ENCODE assay signal across 11 cellular contexts in the genomic region with DNA sequence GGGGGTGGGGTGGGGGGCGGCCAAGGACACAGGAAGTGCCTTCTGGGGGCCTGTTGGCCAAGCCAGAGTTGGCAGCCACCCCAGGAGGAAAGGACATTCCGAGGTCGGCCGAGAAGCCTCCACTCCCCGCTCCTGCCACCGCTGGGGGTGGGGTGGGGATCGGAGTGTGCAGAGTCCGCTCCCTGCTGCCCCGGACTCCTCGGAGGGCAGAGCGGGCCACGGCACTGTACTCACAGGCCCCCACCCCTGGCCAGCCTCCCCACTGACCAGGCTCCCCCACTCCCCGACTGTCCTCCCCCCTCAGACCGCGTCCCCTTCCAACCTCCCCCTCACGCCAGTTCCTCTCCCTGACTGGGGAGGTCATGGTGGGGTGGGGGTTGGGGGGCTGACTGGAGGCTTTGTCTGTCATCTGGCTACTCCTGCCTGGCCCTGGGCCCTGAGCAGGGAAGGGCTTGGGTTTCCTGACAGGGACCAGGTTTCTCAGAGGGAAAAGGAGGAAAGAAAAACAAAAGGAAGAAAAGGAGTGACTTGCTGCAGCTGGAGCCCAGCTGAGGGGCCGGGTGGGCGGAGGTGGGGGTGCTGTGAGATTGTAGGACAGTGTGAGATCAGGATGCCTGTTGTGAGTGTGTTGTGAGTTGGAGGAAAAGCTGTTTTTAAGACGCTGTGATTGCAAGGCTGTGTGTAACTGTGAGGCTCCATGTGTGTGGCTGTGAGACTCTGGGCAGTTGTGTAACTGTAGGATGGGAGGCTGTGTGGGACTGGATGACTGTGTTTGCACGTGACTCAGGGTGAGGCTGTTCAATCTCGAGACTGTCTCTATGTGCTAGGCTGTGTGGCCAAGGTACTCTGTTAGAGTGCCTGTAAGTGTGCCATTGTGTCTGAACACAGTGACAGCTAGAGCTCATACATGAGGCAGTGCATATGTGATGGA. TPM values are rescaled to one million over a fixed set of nuclear protein-coding genes. Genes with fewer than 3 reads are reported as not detected.
A peak's percentile ranks its signal among the peaks of the same experiment; 100 is the strongest.
DNase-seq lines count a peak whose midpoint lies in the region; TF ChIP-seq lines count a peak whose summit lies in the region.
"Had no signal": no experiment of that assay in that cellular context is flagged by ENCODE, and none has a peak within 500 bp of the region (broad histone marks: within the 10 kb centered on the region; RNA-seq: fewer than 3 reads in every experiment).

No MANE protein-coding gene starts in this region.

- H3K36me3 ChIP-seq in Caco-2 (ENCODE audit: control insufficient read depth, insufficient read depth, low read length) = no peaks in the 10 kb centered on the region
- no peaks in the 10 kb centered on the region for H3K36me3 ChIP-seq in esophagus squamous epithelium

- H3K27ac ChIP-seq in esophagus squamous epithelium = peak overlapping the region in 1 of 4 donors; percentile 21
- H3K27ac ChIP-seq: VCaP had no signal

- H3K27me3 ChIP-seq in Caco-2 (replicated peaks; ENCODE audit: control insufficient read depth, insufficient read depth, low read length) (no peaks in the 10 kb centered on the region; the same call in none of the 2 replicates), esophagus squamous epithelium (peaks cover 0 to 75% (median 3%) of the 10 kb centered on the region in 4 donors)

- TF ChIP-seq POLR2A in esophagus squamous epithelium (IDR thresholded peaks at IDR 0.05) = no peak

- intact Hi-C loops in Caco-2 (cut with micrococcal nuclease; ENCODE audit: unreplicated experiment) = no loop called here
- intact Hi-C loops in esophagus squamous epithelium (cut with DNase I) = no loop called here

- 19 to 20% methylated on average over 3 to 5 of the region's 21 CpGs for WGBS in esophagus squamous epithelium, 2 donors

- CTCF ChIA-PET in Caco-2 (lab: Charles Lee) = interaction anchor here (1.0 kb wide), 1 partner anchor 32 kb away, joined by 5 read pairs; no protein-coding TSS in a partner anchor

- no peak for TF ChIP-seq CTCF in cardiac fibroblast (IDR thresholded peaks at IDR 0.05; ENCODE audit: low read depth, low read length)
- TF ChIP-seq CTCF in Caco-2 (IDR thresholded peaks at IDR 0.05; ENCODE audit: insufficient read depth in 1 of 2, low read depth in 1 of 2, low read length in 1 of 2, severe bottlenecking in 1 of 2, unreplicated experiment in 1 of 2) = no peak
- no peak for TF ChIP-seq CTCF in esophagus squamous epithelium (IDR thresholded peaks at IDR 0.05)

- no peak overlapping the region for H3K27ac Mint-ChIP-seq in Caco-2 (ENCODE audit: unreplicated experiment)

- H3K4me3 ChIP-seq in cardiac fibroblast (replicated peaks in 1 of 2; ENCODE audit: low read depth in 2 of 2, low read length in 2 of 2) (no peak overlapping the region), Caco-2 (ENCODE audit: low read depth, low read length) (no peak overlapping the region), esophagus squamous epithelium (peak overlapping the region in 1 of 4 donors; percentile 25)
- H3K4me3 ChIP-seq: skin epidermis had no signal

- H3K4me1 ChIP-seq in Caco-2 = no peaks in the 10 kb centered on the region
- H3K4me1 ChIP-seq in esophagus squamous epithelium = peaks cover 0 to 21% (median 0%) of the 10 kb centered on the region in 3 donors

- H3K4me1 Mint-ChIP-seq in Caco-2 (ENCODE audit: low read depth, unreplicated experiment) = no peaks in the 10 kb centered on the region

- POLR2A ChIA-PET in Caco-2 (lab: Charles Lee) = no interaction called here

- H3K9me3 ChIP-seq in Caco-2 (no peaks in the 10 kb centered on the region), esophagus squamous epithelium (no peaks in the 10 kb centered on the region)

- peaks cover 8% of the 10 kb centered on the region for H3K9me3 Mint-ChIP-seq in Caco-2 (ENCODE audit: unreplicated experiment)

- no peaks in the 10 kb centered on the region for H3K36me3 Mint-ChIP-seq in Caco-2 (ENCODE audit: insufficient read depth, unreplicated experiment)
- H3K36me3 Mint-ChIP-seq: IgD-negative memory B cell had no signal

- no TSS peak for BruUV-seq in Caco-2 (replicated peaks; lab: Mats Ljungman, UMichigan)

- peaks cover 4% of the 10 kb centered on the region for H3K27me3 Mint-ChIP-seq in Caco-2 (ENCODE audit: insufficient read depth, unreplicated experiment)

- H3K4me3 Mint-ChIP-seq in Caco-2 (ENCODE audit: unreplicated experiment) = no peak overlapping the region
- H3K4me3 Mint-ChIP-seq: IgD-negative memory B cell had no signal

- DNase-seq in HuH-7.5 (ENCODE audit: low spot score) (peak; percentile 72), cardiac fibroblast (ENCODE audit: low read depth in 2 of 2) (peak; percentile 72 to 76), kidney tubule cell (ENCODE audit: low spot score) (peak; percentile 44), superior temporal gyrus (ENCODE audit: extremely low spot score) (peak; percentile 58), NCI-H2171 treated with DMSO at 0.1 percent for 48 hours (lab: John Stamatoyannopoulos, UW) (no peak), DMS 273 (lab: John Stamatoyannopoulos, UW; ENCODE audit: unreplicated experiment) (no peak), Caco-2 (no peak), esophagus squamous epithelium (lab: John Stamatoyannopoulos, UW) (no peak)

RNA-seq across cellular contexts. Expression of a gene that starts 29.6 kb away (rescaled TPM):
- total RNA-seq in Caco-2 (2022) = 0.26 and 0.39 TPM in 2 replicates
- 1 to 10 TPM in 1 of 4 donors, under 1 TPM in 2, not detected in 1; 0.29 to 4.6 (median 0.40) TPM for total RNA-seq in esophagus squamous epithelium

RNA-seq across cellular contexts. Expression of a gene that starts 37.1 kb away (rescaled TPM):
- 1.00 and 2.1 TPM in 2 replicates for total RNA-seq in Caco-2 (2022)
- under 1 TPM in 1 of 4 donors, not detected in 3; 0.38 TPM for total RNA-seq in esophagus squamous epithelium

RNA-seq across cellular contexts. Expression of a gene that starts 52.0 kb away (rescaled TPM):
- total RNA-seq in Caco-2 (2022) (26.2 and 27.4 TPM in 2 replicates), esophagus squamous epithelium (10 to 100 TPM; 25.1 to 37.4 (median 28.0) TPM)

Comparison
In these comparisons a context has a peak if more than half of its experiments do, and no peak if none do; other contexts are left out.
1. DNase-seq: peak in HuH-7.5 (single experiment), cardiac fibroblast (2 of 2), kidney tubule cell (single experiment) and superior temporal gyrus (single experiment); none in NCI-H2171 treated with DMSO at 0.1 percent for 48 hours (single experiment), DMS 273 (single experiment), Caco-2 (0 of 2) and esophagus squamous epithelium (single experiment).